ENCODE assay signal across 24 cellular contexts in genomic region chr1:25559031-25559430, GRCh38. TPM values are rescaled to one million over a fixed set of nuclear protein-coding genes. Genes with fewer than 3 reads are reported as not detected.
A peak's percentile ranks its signal among the peaks of the same experiment; 100 is the strongest.
DNase-seq lines count a peak whose midpoint lies in the region; ATAC-seq and TF ChIP-seq lines count a peak whose summit lies in the region.
"Had no signal": no experiment of that assay in that cellular context is flagged by ENCODE, and none has a peak within 500 bp of the region (broad histone marks: within the 10 kb centered on the region; RNA-seq: fewer than 3 reads in every experiment).

No MANE protein-coding gene starts in this region.

- no peak overlapping the region for H3K4me3 ChIP-seq in mesodermal cell (ENCODE audit: extremely low read depth, insufficient read depth, low read length, poor library complexity, severe bottlenecking)
- H3K4me3 ChIP-seq in thymus (ENCODE audit: low read length), result no peak overlapping the region
- no peak overlapping the region for H3K4me3 ChIP-seq in upper lobe of right lung
- H3K4me3 ChIP-seq: adrenal gland, SJSA1, uterus had no signal

- no peaks in the 10 kb centered on the region for H3K27me3 ChIP-seq in thymus (ENCODE audit: control insufficient read depth, insufficient read depth)
- no peaks in the 10 kb centered on the region for H3K27me3 ChIP-seq in upper lobe of right lung
- H3K27me3 ChIP-seq: adrenal gland, SJSA1, uterus had no signal

- POLR2A ChIA-PET in activated naive CD8-positive, alpha-beta T cell treated with anti-CD3 and anti-CD28 coated beads, Interleukin-2, amount 10 ng/mL, durations not matched to agents 7 days and 5 days (lab: Charles Lee), result interaction anchor here (3.3 kb wide), 1 partner anchor 9 kb away, joined by 20 read pairs; no protein-coding TSS in a partner anchor

- H3K36me3 Mint-ChIP-seq in activated naive CD8-positive, alpha-beta T cell, result no peaks in the 10 kb centered on the region
- H3K36me3 Mint-ChIP-seq in activated naive CD8-positive, alpha-beta T cell treated with anti-CD3 and anti-CD28 coated beads, Interleukin-2, amount 50 U/mL, for 24 hours (ENCODE audit: low read depth), result no peaks in the 10 kb centered on the region
- peaks cover 22% of the 10 kb centered on the region for H3K36me3 Mint-ChIP-seq in activated naive CD8-positive, alpha-beta T cell treated with anti-CD3 and anti-CD28 coated beads, Interleukin-2, amount 10 ng/mL, durations not matched to agents 7 days and 5 days

- no peaks in the 10 kb centered on the region for H3K9me3 Mint-ChIP-seq in activated naive CD8-positive, alpha-beta T cell (ENCODE audit: low read depth)
- no peaks in the 10 kb centered on the region for H3K9me3 Mint-ChIP-seq in activated naive CD8-positive, alpha-beta T cell treated with anti-CD3 and anti-CD28 coated beads, Interleukin-2, amount 50 U/mL, for 24 hours
- H3K9me3 Mint-ChIP-seq in activated naive CD8-positive, alpha-beta T cell treated with anti-CD3 and anti-CD28 coated beads, Interleukin-2, amount 10 ng/mL, durations not matched to agents 7 days and 5 days, result no peaks in the 10 kb centered on the region
- H3K9me3 Mint-ChIP-seq: nephron progenitor cell had no signal

- H3K27me3 Mint-ChIP-seq in activated naive CD8-positive, alpha-beta T cell, result no peaks in the 10 kb centered on the region
- H3K27me3 Mint-ChIP-seq in activated naive CD8-positive, alpha-beta T cell treated with anti-CD3 and anti-CD28 coated beads, Interleukin-2, amount 50 U/mL, for 24 hours, result no peaks in the 10 kb centered on the region
- no peaks in the 10 kb centered on the region for H3K27me3 Mint-ChIP-seq in activated naive CD8-positive, alpha-beta T cell treated with anti-CD3 and anti-CD28 coated beads, Interleukin-2, amount 10 ng/mL, durations not matched to agents 7 days and 5 days

- H3K9me3 ChIP-seq in mesodermal cell (ENCODE audit: control insufficient read depth, low read length) (no peaks in the 10 kb centered on the region), thymus (ENCODE audit: control insufficient read depth) (no peaks in the 10 kb centered on the region), upper lobe of right lung (no peaks in the 10 kb centered on the region)
- H3K9me3 ChIP-seq: adrenal gland, SJSA1, uterus had no signal

- no peak for TF ChIP-seq CTCF in upper lobe of right lung (IDR thresholded peaks at IDR 0.05)

- H3K4me1 ChIP-seq in mesodermal cell (ENCODE audit: control insufficient read depth, insufficient read depth, low read length, poor library complexity, severe bottlenecking) (peaks cover 16% of the 10 kb centered on the region), thymus (ENCODE audit: control insufficient read depth, insufficient read depth, low read length) (peaks cover 32% of the 10 kb centered on the region), upper lobe of right lung (peaks cover 34% of the 10 kb centered on the region)
- H3K4me1 ChIP-seq: SJSA1, uterus had no signal

- ATAC-seq in activated naive CD8-positive, alpha-beta T cell treated with anti-CD3 and anti-CD28 coated beads, Interleukin-2, amount 50 U/mL, for 24 hours, result no peak
- ATAC-seq in activated naive CD8-positive, alpha-beta T cell treated with anti-CD3 and anti-CD28 coated beads, Interleukin-2, amount 10 ng/mL, durations not matched to agents 7 days and 5 days (ENCODE audit: low read depth), result no peak
- ATAC-seq in HG02840 (IDR thresholded peaks at IDR 0.05; ENCODE audit: low FRiP score, unreplicated experiment), result no peak
- ATAC-seq in upper lobe of right lung, result no peak
- ATAC-seq in HG02938 (IDR thresholded peaks at IDR 0.05; ENCODE audit: unreplicated experiment), result no peak
- ATAC-seq: left ventricle myocardium superior; stimulated activated naive CD8-positive, alpha-beta T cell treated with anti-CD3 and anti-CD28 coated beads, Interleukin-15, Interleukin-2, amounts not matched to agents 100 U/mL and 50 U/mL, for 24 hours had no signal

- H3K27ac Mint-ChIP-seq in activated naive CD8-positive, alpha-beta T cell, result peak overlapping the region; percentile 89
- H3K27ac Mint-ChIP-seq in activated naive CD8-positive, alpha-beta T cell treated with anti-CD3 and anti-CD28 coated beads, Interleukin-2, amount 50 U/mL, for 24 hours, result no peak overlapping the region
- H3K27ac Mint-ChIP-seq in activated naive CD8-positive, alpha-beta T cell treated with anti-CD3 and anti-CD28 coated beads, Interleukin-2, amount 10 ng/mL, durations not matched to agents 7 days and 5 days, result peak overlapping the region; percentile 7
- H3K27ac Mint-ChIP-seq: nephron progenitor cell had no signal

- H3K4me1 Mint-ChIP-seq in activated naive CD8-positive, alpha-beta T cell (ENCODE audit: low read depth), result peaks cover 91% of the 10 kb centered on the region
- H3K4me1 Mint-ChIP-seq in activated naive CD8-positive, alpha-beta T cell treated with anti-CD3 and anti-CD28 coated beads, Interleukin-2, amount 50 U/mL, for 24 hours, result peaks cover 79% of the 10 kb centered on the region
- H3K4me1 Mint-ChIP-seq in activated naive CD8-positive, alpha-beta T cell treated with anti-CD3 and anti-CD28 coated beads, Interleukin-2, amount 10 ng/mL, durations not matched to agents 7 days and 5 days, result peaks cover 66% of the 10 kb centered on the region

- no peak for DNase-seq in activated naive CD8-positive, alpha-beta T cell treated with anti-CD3 and anti-CD28 coated beads, Interleukin-2, amount 50 U/mL, for 24 hours
- no peak for DNase-seq in activated naive CD8-positive, alpha-beta T cell treated with anti-CD3 and anti-CD28 coated beads, Interleukin-2, amount 10 ng/mL, durations not matched to agents 7 days and 5 days
- DNase-seq in upper lobe of right lung, result no peak
- DNase-seq: ACHN; activated CD4-positive, alpha-beta T cell treated with anti-CD3 and anti-CD28 coated beads for 1 hour; activated T-cell treated with anti-CD3 and anti-CD28 coated beads for 4 hours; adrenal gland; cerebellar nuclear complex; Karpas-422; left ventricle myocardium superior; NCI-H1092 treated with DMSO at 0.1 percent for 48 hours; NCI-H2107; NCI-H526; nephron progenitor cell; stimulated activated CD4-positive, alpha-beta T cell treated with anti-CD3 and anti-CD28 coated beads, Interleukin-12 subunit alpha, Interleukin-12 subunit beta, amount 100 ng/mL, for 4 hours; stimulated activated naive CD8-positive, alpha-beta T cell treated with anti-CD3 and anti-CD28 coated beads, Interleukin-15, Interleukin-2, amounts not matched to agents 100 U/mL and 50 U/mL, for 24 hours; T-helper 9 cell; uterus had no signal

- H3K27ac ChIP-seq in mesodermal cell (ENCODE audit: low read depth, low read length, severe bottlenecking) (peak overlapping the region; percentile 23), thymus (ENCODE audit: low read depth) (peak overlapping the region; percentile 9), upper lobe of right lung (no peak overlapping the region)
- H3K27ac ChIP-seq: adrenal gland, SJSA1, uterus had no signal

- no peak overlapping the region for H3K4me3 Mint-ChIP-seq in activated naive CD8-positive, alpha-beta T cell
- no peak overlapping the region for H3K4me3 Mint-ChIP-seq in activated naive CD8-positive, alpha-beta T cell treated with anti-CD3 and anti-CD28 coated beads, Interleukin-2, amount 50 U/mL, for 24 hours
- H3K4me3 Mint-ChIP-seq in activated naive CD8-positive, alpha-beta T cell treated with anti-CD3 and anti-CD28 coated beads, Interleukin-2, amount 10 ng/mL, durations not matched to agents 7 days and 5 days, result no peak overlapping the region
- H3K4me3 Mint-ChIP-seq: nephron progenitor cell had no signal

- 58 to 66% methylated on average over 3 to 5 of the region's 6 CpGs for WGBS in mesodermal cell (ENCODE audit: insufficient coverage in 2 of 2), 2 experiments
- 70% methylated on average over 6 of the region's 6 CpGs for WGBS in thymus

- H3K36me3 ChIP-seq in mesodermal cell (ENCODE audit: control insufficient read depth, insufficient read depth, low read length), result peaks cover 4% of the 10 kb centered on the region
- peaks cover 4% of the 10 kb centered on the region for H3K36me3 ChIP-seq in thymus (ENCODE audit: control insufficient read depth, insufficient read depth)
- H3K36me3 ChIP-seq in upper lobe of right lung, result peaks cover 33% of the 10 kb centered on the region
- H3K36me3 ChIP-seq: adrenal gland, uterus had no signal

- intact Hi-C loops in upper lobe of right lung (cut with DNase I), result no loop called here

RNA-seq across cellular contexts. Expression of gene LDLRAP1, which starts 15.6 kb away (rescaled TPM):
- 10 to 100 TPM; 77.3 to 79.6 TPM for total RNA-seq in activated naive CD8-positive, alpha-beta T cell treated with anti-CD3 and anti-CD28 coated beads, Interleukin-2, amount 10 ng/mL, durations not matched to agents 7 days and 5 days
- 6.3 TPM for polyA plus RNA-seq in mesodermal cell (2013, experiment 1 of 2)
- polyA plus RNA-seq in mesodermal cell (2013, experiment 2 of 2), result 5.4 TPM
- polyA plus RNA-seq in thymus, result 31.6 TPM
- total RNA-seq in upper lobe of right lung, result 35.1 TPM

RNA-seq across cellular contexts. Expression of gene MAN1C1, which starts 57.6 kb away (rescaled TPM):
- total RNA-seq in activated naive CD8-positive, alpha-beta T cell treated with anti-CD3 and anti-CD28 coated beads, Interleukin-2, amount 10 ng/mL, durations not matched to agents 7 days and 5 days, result 10 to 100 TPM; 20.5 to 20.9 TPM
- polyA plus RNA-seq in mesodermal cell (2013, experiment 1 of 2), result 3.7 TPM
- 4.7 TPM for polyA plus RNA-seq in mesodermal cell (2013, experiment 2 of 2)
- polyA plus RNA-seq in thymus, result 18.4 TPM
- total RNA-seq in upper lobe of right lung, result 19.7 TPM
- total RNA-seq: SJSA1 had no signal
